In the genomic region with DNA sequence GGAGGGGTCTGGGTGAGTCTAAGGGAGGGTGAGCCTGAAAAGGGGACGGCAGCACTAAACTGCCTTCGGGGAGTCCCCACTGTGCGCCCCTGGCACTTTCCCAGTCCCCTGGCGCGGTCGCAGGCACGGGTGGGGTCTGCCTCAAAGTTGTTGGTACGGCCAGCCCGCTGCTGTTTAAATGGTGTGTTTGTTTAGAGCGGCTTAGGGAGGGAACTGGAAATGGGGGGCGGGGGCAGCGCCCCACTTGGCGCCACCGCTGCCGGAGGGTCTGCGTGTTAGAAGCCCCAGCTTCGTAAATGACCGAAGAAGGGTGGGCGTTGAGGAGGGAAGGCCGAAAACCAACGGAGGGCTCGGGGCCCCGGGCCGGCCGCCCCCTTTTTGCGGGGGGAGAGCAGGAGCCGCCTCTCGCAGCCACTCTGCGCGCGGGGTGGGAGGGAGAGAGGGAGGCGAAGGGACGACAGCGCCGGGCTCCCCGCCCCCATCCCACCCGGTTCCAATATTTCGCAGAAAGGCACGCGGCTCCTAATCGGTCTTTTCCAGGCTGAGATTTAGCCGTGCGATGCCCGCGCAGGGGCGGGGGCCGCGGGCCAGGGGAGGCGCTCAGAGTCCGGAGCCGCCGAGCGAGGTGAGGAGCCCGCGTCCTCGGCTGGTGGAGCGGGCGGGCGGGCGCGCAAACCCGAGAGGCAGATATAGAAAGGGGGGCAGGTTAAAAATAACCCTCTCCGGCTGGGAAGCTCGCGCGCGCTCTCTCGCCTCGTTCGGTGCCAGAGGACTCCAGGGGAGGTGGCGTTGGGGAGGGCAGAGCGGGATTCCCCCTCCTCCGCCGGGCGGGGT, we compare ENCODE assay signal across 8 cellular contexts. TPM values are rescaled to one million over a fixed set of nuclear protein-coding genes. Genes with fewer than 3 reads are reported as not detected.
DNase-seq lines count a peak whose midpoint lies in the region; ATAC-seq and TF ChIP-seq lines count a peak whose summit lies in the region.

No MANE protein-coding gene starts in this region.

- H3K27me3 Mint-ChIP-seq in activated T-helper 17 cell treated with anti-CD3 and anti-CD28 coated beads, Interleukin-2, amount 50 U/mL, for 72 hours, result no peaks in the 10 kb centered on the region
- H3K27me3 Mint-ChIP-seq in naive thymus-derived CD4-positive, alpha-beta T cell, result peaks cover 0 to 29% (median 0%) of the 10 kb centered on the region in 5 donors

- H3K4me3 Mint-ChIP-seq in activated T-helper 17 cell treated with anti-CD3 and anti-CD28 coated beads, Interleukin-2, amount 50 U/mL, for 72 hours, result peak overlapping the region; percentile 22
- peak overlapping the region; percentile 51 to 92 (median 72) for H3K4me3 Mint-ChIP-seq in naive thymus-derived CD4-positive, alpha-beta T cell

- H3K36me3 Mint-ChIP-seq in activated T-helper 17 cell treated with anti-CD3 and anti-CD28 coated beads, Interleukin-2, amount 50 U/mL, for 72 hours (ENCODE audit: low read depth), result no peaks in the 10 kb centered on the region
- peaks cover 0 to 4% (median 0%) of the 10 kb centered on the region in 5 donors for H3K36me3 Mint-ChIP-seq in naive thymus-derived CD4-positive, alpha-beta T cell

- H3K27ac Mint-ChIP-seq in activated T-helper 17 cell treated with anti-CD3 and anti-CD28 coated beads, Interleukin-2, amount 50 U/mL, for 72 hours, result no peak overlapping the region
- peak overlapping the region in 1 of 9 donors; percentile 56 for H3K27ac Mint-ChIP-seq in naive thymus-derived CD4-positive, alpha-beta T cell

- DNase-seq in GM12864 (ENCODE audit: low read depth) (no peak), NCI-H2196 (lab: John Stamatoyannopoulos, UW; ENCODE audit: unreplicated experiment) (peak; percentile 67), fibroblast of peridontal ligament (ENCODE audit: extremely low read depth) (peak; percentile 52)
- DNase-seq in naive thymus-derived CD4-positive, alpha-beta T cell, result peak in 6 of 9 donors; percentile 24 to 60 (median 30)

- 2% methylated on average over 74 of the region's 75 CpGs for WGBS in urinary bladder

- intact Hi-C loops in naive thymus-derived CD4-positive, alpha-beta T cell (cut with micrococcal nuclease), result loop anchor here (2.0 to 5.0 kb wide), 5 partner anchors 29 to 99 kb away; partner anchors contain the start of gene SREBF1 (in 1 of the 2)

- H3K4me1 Mint-ChIP-seq in activated T-helper 17 cell treated with anti-CD3 and anti-CD28 coated beads, Interleukin-2, amount 50 U/mL, for 72 hours, result no peaks in the 10 kb centered on the region
- H3K4me1 Mint-ChIP-seq in naive thymus-derived CD4-positive, alpha-beta T cell, result peaks cover 15 to 31% (median 26%) of the 10 kb centered on the region in 7 donors

- POLR2A ChIA-PET in naive thymus-derived CD4-positive, alpha-beta T cell (lab: Charles Lee), result interaction anchor here (1.1 kb wide), 1 partner anchor 28 kb away, joined by 3 read pairs; no protein-coding TSS in a partner anchor

- CTCF ChIA-PET in naive thymus-derived CD4-positive, alpha-beta T cell (lab: Charles Lee), result no interaction called here

- peak overlapping the region; percentile 41 for H3K4me3 ChIP-seq in GM12864 (ENCODE audit: low read depth, low read length)
- peak overlapping the region; percentile 27 for H3K4me3 ChIP-seq in naive thymus-derived CD4-positive, alpha-beta T cell (ENCODE audit: low read length)
- peak overlapping the region; percentile 65 for H3K4me3 ChIP-seq in urinary bladder (ENCODE audit: low read depth, low read length)

- no peaks in the 10 kb centered on the region for H3K9me3 Mint-ChIP-seq in activated T-helper 17 cell treated with anti-CD3 and anti-CD28 coated beads, Interleukin-2, amount 50 U/mL, for 72 hours
- H3K9me3 Mint-ChIP-seq in naive thymus-derived CD4-positive, alpha-beta T cell, result no peaks in the 10 kb centered on the region

- ATAC-seq in activated T-helper 17 cell treated with anti-CD3 and anti-CD28 coated beads, Interleukin-2, amount 50 U/mL, for 72 hours (replicated peaks), result peak; percentile 17
- ATAC-seq in naive thymus-derived CD4-positive, alpha-beta T cell, result peak; percentile 59
- ATAC-seq in HG03565 (IDR thresholded peaks at IDR 0.05; ENCODE audit: unreplicated experiment) (no peak), GM18502 (IDR thresholded peaks at IDR 0.05; ENCODE audit: poor library complexity, unreplicated experiment) (no peak)

- H3K4me1 ChIP-seq in naive thymus-derived CD4-positive, alpha-beta T cell (ENCODE audit: control insufficient read depth in 2 of 2, insufficient read depth in 2 of 2, low read length in 2 of 2), result peaks cover 7 to 15% of the 10 kb centered on the region in 2 donors
- H3K4me1 ChIP-seq in urinary bladder (ENCODE audit: insufficient read depth), result no peaks in the 10 kb centered on the region

- H3K36me3 ChIP-seq in naive thymus-derived CD4-positive, alpha-beta T cell (ENCODE audit: control insufficient read depth in 2 of 3, insufficient read depth in 3 of 3, low read length in 3 of 3), result no peaks in the 10 kb centered on the region
- H3K36me3 ChIP-seq in urinary bladder (ENCODE audit: insufficient read depth), result no peaks in the 10 kb centered on the region

- TF ChIP-seq CTCF in GM12864 (IDR thresholded peaks at IDR 0.05; ENCODE audit: low read depth, low read length, missing control alignments), result no peak

- H3K9me3 ChIP-seq in naive thymus-derived CD4-positive, alpha-beta T cell (ENCODE audit: control insufficient read depth in 2 of 3, low read length in 3 of 3), result no peaks in the 10 kb centered on the region

- H3K27me3 ChIP-seq in naive thymus-derived CD4-positive, alpha-beta T cell (ENCODE audit: control insufficient read depth in 2 of 2, insufficient read depth in 2 of 2, low read length in 2 of 2), result no peaks in the 10 kb centered on the region

- peak overlapping the region; percentile 29 for H3K27ac ChIP-seq in naive thymus-derived CD4-positive, alpha-beta T cell (ENCODE audit: low read depth, low read length)
- H3K27ac ChIP-seq in urinary bladder (ENCODE audit: low read depth), result peak overlapping the region; percentile 81

RNA-seq across cellular contexts. Expression of gene SREBF1, which starts 55.0 kb away (rescaled TPM):
- total RNA-seq in activated T-helper 17 cell treated with anti-CD3 and anti-CD28 coated beads, Interleukin-2, amount 50 U/mL, for 72 hours, result 10 to 100 TPM; 65.5 to 74.1 TPM
- total RNA-seq in naive thymus-derived CD4-positive, alpha-beta T cell, result 100 to 1,000 TPM in 3 of 5 experiments, 10 to 100 TPM in 2; 30.9 to 281 (median 159) TPM
- polyA plus RNA-seq in naive thymus-derived CD4-positive, alpha-beta T cell, result 10 to 100 TPM; 22.4 to 41.3 TPM
- 21.1 TPM for total RNA-seq in urinary bladder
- 56.2 TPM for polyA plus RNA-seq in urinary bladder

Comparison
In these comparisons a context has a peak if more than half of its experiments do, and no peak if none do; other contexts are left out.
1. ATAC-seq: peak in activated T-helper 17 cell treated with anti-CD3 and anti-CD28 coated beads, Interleukin-2, amount 50 U/mL, for 72 hours (single experiment) and naive thymus-derived CD4-positive, alpha-beta T cell (single experiment); none in HG03565 (single experiment) and GM18502 (single experiment).
2. Peak in every context shown above with its lines, with median percentiles within 50 percentile points of each other: H3K4me3 ChIP-seq.